In the genomic region with DNA sequence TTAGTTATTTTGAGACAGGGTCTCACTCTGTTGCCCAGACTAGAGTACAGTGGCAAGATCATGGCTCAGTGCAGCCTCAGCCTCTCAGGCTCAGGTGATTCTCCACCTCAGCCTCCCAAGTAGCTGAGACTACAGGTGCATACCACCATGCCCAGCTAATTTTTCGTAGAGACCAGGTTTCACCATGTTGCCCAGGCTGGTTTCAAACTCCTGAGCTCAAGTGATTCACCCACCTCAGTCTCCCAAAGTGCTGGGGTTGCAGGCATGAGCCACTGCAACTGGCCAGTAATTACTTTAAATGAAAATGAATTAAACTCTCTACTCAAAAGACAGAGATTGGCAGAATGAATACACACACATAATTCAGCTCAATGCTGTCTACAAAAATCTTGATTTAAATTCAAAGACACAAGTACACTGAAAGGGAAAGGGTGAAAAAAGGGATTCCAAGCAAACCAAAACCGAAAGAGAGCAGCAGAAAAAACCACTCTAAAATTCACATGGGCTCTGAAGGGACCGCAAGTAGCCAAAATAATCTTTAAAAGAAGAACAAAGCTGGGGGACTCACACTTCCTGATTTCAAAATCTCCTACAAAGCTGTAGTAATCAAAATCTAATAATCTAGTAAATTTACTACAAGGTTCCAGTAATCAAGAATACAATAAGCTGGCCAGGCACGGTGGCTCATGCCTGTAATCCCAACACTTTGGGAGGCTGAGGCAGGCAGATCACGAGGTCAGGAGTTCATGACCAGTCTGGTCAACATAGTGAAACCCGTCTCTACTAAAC, we compare ENCODE assay signal across 9 cellular contexts. TPM values are rescaled to one million over a fixed set of nuclear protein-coding genes. Genes with fewer than 3 reads are reported as not detected.
DNase-seq lines count a peak whose midpoint lies in the region; ATAC-seq and TF ChIP-seq lines count a peak whose summit lies in the region.
"Had no signal": no experiment of that assay in that cellular context is flagged by ENCODE, and none has a peak within 500 bp of the region (broad histone marks: within the 10 kb centered on the region; RNA-seq: fewer than 3 reads in every experiment).

No MANE protein-coding gene starts in this region.

- ATAC-seq in GM21447 (IDR thresholded peaks at IDR 0.05; ENCODE audit: unreplicated experiment) (peak; percentile 85), left lobe of liver (peak; percentile 58)

- peaks cover 39% of the 10 kb centered on the region for H3K4me1 ChIP-seq in DOHH2 (ENCODE audit: control insufficient read depth, low read length)

- H3K27me3 ChIP-seq in DOHH2 (ENCODE audit: control insufficient read depth, low read length): no peaks in the 10 kb centered on the region

- no peaks in the 10 kb centered on the region for H3K9me2 ChIP-seq in DOHH2 (replicated peaks; ENCODE audit: control insufficient read depth, low read length)

- DNase-seq in OCI-M1 (lab: John Stamatoyannopoulos, UW) (peak; percentile 69), left lobe of liver (ENCODE audit: low spot score) (no peak), hypothalamus (lab: John Stamatoyannopoulos, UW) (no peak), NCI-H82 (lab: John Stamatoyannopoulos, UW) (no peak), HPDE6-E6E7 (ENCODE audit: extremely low spot score) (no peak)
- DNase-seq in activated CD4-positive, alpha-beta T cell treated with anti-CD3 and anti-CD28 coated beads for 4 hours: no peak
- DNase-seq: NCI-H1092 treated with DMSO at 0.1 percent for 48 hours had no signal

- H3K9me3 ChIP-seq in DOHH2 (ENCODE audit: control insufficient read depth, insufficient read depth, low read length): peaks cover 15% of the 10 kb centered on the region

- H3F3A ChIP-seq in DOHH2 (ENCODE audit: control insufficient read depth, insufficient read depth): no peaks in the 10 kb centered on the region

- H3K36me3 ChIP-seq in DOHH2 (ENCODE audit: control insufficient read depth, low read length): peaks cover 49% of the 10 kb centered on the region

- H3K27ac ChIP-seq in DOHH2 (ENCODE audit: low read depth, low read length): peak overlapping the region; percentile 29

- H4K20me1 ChIP-seq in DOHH2 (ENCODE audit: control insufficient read depth, insufficient read depth, low read depth, low read length): no peaks in the 10 kb centered on the region

- no peak for TF ChIP-seq CTCF in DOHH2 (IDR thresholded peaks at IDR 0.05; ENCODE audit: low read depth, low read length, poor library complexity, severe bottlenecking)

- H3K79me2 ChIP-seq in DOHH2 (ENCODE audit: control insufficient read depth, low read length): peaks cover 26% of the 10 kb centered on the region

- peak overlapping the region; percentile 62 for H3K4me2 ChIP-seq in DOHH2 (ENCODE audit: low read length)

- H3K4me3 ChIP-seq in DOHH2 (ENCODE audit: low read length): peak overlapping the region; percentile 38

RNA-seq across cellular contexts. Expression of gene SPON2, which starts 11.8 kb away (rescaled TPM):
- 54.3 TPM for total RNA-seq in left lobe of liver
